33 cellular contexts compared by ENCODE assay signal in the genomic region with DNA sequence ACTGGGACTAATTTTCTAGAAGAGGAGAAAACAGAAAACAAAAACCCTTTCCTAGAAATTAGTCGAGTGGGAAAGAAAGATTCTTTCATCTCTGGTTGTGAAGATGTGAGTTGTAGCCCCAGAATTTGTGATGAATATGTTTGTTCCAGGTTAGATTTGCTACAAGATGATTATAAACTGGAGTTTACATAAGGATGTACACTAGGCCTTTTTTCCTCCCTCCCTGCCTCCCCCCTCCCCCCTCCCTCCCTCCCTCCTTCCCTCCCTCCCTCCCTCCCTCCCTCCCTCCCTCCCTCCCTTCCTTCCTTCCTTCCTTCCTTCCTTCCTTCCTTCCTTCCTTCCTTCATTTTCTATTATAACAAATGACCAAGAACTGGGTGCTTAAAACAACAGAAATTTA.
"Had no signal": no experiment of that assay in that cellular context is flagged by ENCODE, and none has a peak within 500 bp of the region (broad histone marks: within the 10 kb centered on the region; RNA-seq: fewer than 3 reads in every experiment).

No MANE protein-coding gene starts in this region.

- H3K27me3 ChIP-seq: adrenal gland, ascending aorta, body of pancreas, brain microvascular endothelial cell, breast epithelium, cardiac muscle cell had no signal

- DNase-seq: activated effector memory CD4-positive, alpha-beta T cell treated with anti-CD3 and anti-CD28 coated beads, Interleukin-2, amount 50 U/mL, for 16 hours; activated effector memory CD4-positive, alpha-beta T cell treated with Interleukin-2 at 50 U/mL for 16 hours; activated gamma-delta T cell; activated naive CD4-positive, alpha-beta T cell; activated naive CD4-positive, alpha-beta T cell treated with anti-CD3 and anti-CD28 coated beads for 36 hours; activated naive CD4-positive, alpha-beta T cell treated with anti-CD3 and anti-CD28 coated beads, Interleukin-2, amount 10 ng/mL, durations not matched to agents 7 days and 5 days; activated naive CD4-positive, alpha-beta T cell treated with anti-CD3 and anti-CD28 coated beads, Interleukin-2, amount 50 U/mL, for 16 hours; activated naive CD4-positive, alpha-beta T cell treated with Interleukin-2 at 50 U/mL for 16 hours; activated naive CD8-positive, alpha-beta T cell treated with anti-CD3 and anti-CD28 coated beads for 36 hours; activated naive CD8-positive, alpha-beta T cell treated with anti-CD3 and anti-CD28 coated beads, Interleukin-2, amount 10 ng/mL, durations not matched to agents 7 days and 5 days; activated naive CD8-positive, alpha-beta T cell treated with anti-CD3 and anti-CD28 coated beads, Interleukin-2, amount 50 U/mL, for 24 hours; activated T-cell treated with anti-CD3 and anti-CD28 coated beads, Interleukin-2, amount 50 U/mL, for 1 hour; activated T-cell treated with anti-CD3 and anti-CD28 coated beads, Interleukin-2, amount 50 U/mL, for 24 hours; activated T-cell treated with anti-CD3 and anti-CD28 coated beads, Interleukin-2, amount 50 U/mL, for 4 hours; activated T-cell treated with anti-CD3 and anti-CD28 coated beads, Interleukin-2, amount 50 U/mL, for 48 hours; activated T-cell treated with anti-CD3 and anti-CD28 coated beads, Interleukin-2, amount 50 U/mL, for 72 hours; adrenal gland; amniotic stem cell; amygdala; anterior cingulate cortex; aorta; body of pancreas; brain microvascular endothelial cell; caudate nucleus; central memory CD4-positive, alpha-beta T cell; cerebellar nuclear complex had no signal

- H3K4me3 ChIP-seq: adrenal gland, ascending aorta, body of pancreas, breast epithelium, cardiac muscle cell had no signal

- H3K36me3 ChIP-seq: adrenal gland, ascending aorta, brain microvascular endothelial cell, breast epithelium, cardiac muscle cell had no signal

- H3K9me3 ChIP-seq: ascending aorta, body of pancreas had no signal

- H3K4me1 ChIP-seq: adrenal gland, ascending aorta, body of pancreas, breast epithelium had no signal

- H3K27ac ChIP-seq: adrenal gland, ascending aorta, body of pancreas, brain microvascular endothelial cell, breast epithelium, cardiac muscle cell had no signal

- FAIRE-seq: astrocyte, bronchial epithelial cell had no signal

- ATAC-seq: activated naive CD4-positive, alpha-beta T cell treated with anti-CD3 and anti-CD28 coated beads, Interleukin-2, amount 50 U/mL, for 72 hours; activated naive CD8-positive, alpha-beta T cell treated with anti-CD3 and anti-CD28 coated beads, Interleukin-2, amount 50 U/mL, for 24 hours; activated T-cell treated with anti-CD3 and anti-CD28 coated beads, Interleukin-2, amount 50 U/mL, for 4 hours; activated T-cell treated with anti-CD3 and anti-CD28 coated beads, Interleukin-2, amount 50 U/mL, for 72 hours; activated T-helper 17 cell treated with anti-CD3 and anti-CD28 coated beads, Interleukin-2, amount 50 U/mL, for 72 hours; body of pancreas had no signal
